ENCODE assay signal across 20 cellular contexts in genomic region chr5:143476601-143477211, GRCh38.
A peak's percentile ranks its signal among the peaks of the same experiment; 100 is the strongest.
DNase-seq lines count a peak whose midpoint lies in the region; ATAC-seq, FAIRE-seq and TF ChIP-seq lines count a peak whose summit lies in the region.
"Had no signal": no experiment of that assay in that cellular context is flagged by ENCODE, and none has a peak within 500 bp of the region (broad histone marks: within the 10 kb centered on the region; RNA-seq: fewer than 3 reads in every experiment).

No MANE protein-coding gene starts in this region.

- 0 out of 2 replicates have a peak overlapping the region, but pooled peaks have one; percentile 16 for H2AFZ ChIP-seq in OCI-LY1 (ENCODE audit: low read length)
- no peak overlapping the region for H2AFZ ChIP-seq in keratinocyte (ENCODE audit: control insufficient read depth, low read length)
- H2AFZ ChIP-seq: GM23338 had no signal

- H3K4me1 Mint-ChIP-seq in HFFc6 (ENCODE audit: low read depth), result peaks cover 39% of the 10 kb centered on the region
- H3K4me1 Mint-ChIP-seq: CD4-positive, alpha-beta memory T cell; GM23338; IgD-negative memory B cell had no signal

- no peaks in the 10 kb centered on the region for H3K9me1 ChIP-seq in keratinocyte (ENCODE audit: control insufficient read depth, extremely low read depth, insufficient read depth, low read length)

- DNase-seq in A549 (ENCODE audit: low read depth in 1 of 2, low spot score in 1 of 2) (no peak), GM12891 (ENCODE audit: insufficient read length, low spot score) (no peak), keratinocyte (ENCODE audit: low read depth, low spot score) (no peak), HFFc6 (no peak), AG20443 (ENCODE audit: low spot score) (no peak)
- DNase-seq: CD4-positive, alpha-beta memory T cell; HCEC 1CT; Karpas-422; KBM-7 had no signal

- no peaks in the 10 kb centered on the region for H3K36me3 ChIP-seq in OCI-LY1 (ENCODE audit: insufficient read depth, low read length)
- H3K36me3 ChIP-seq in keratinocyte (ENCODE audit: control insufficient read depth in 2 of 2, extremely low read depth in 1 of 2, insufficient read depth in 2 of 2, low read length in 2 of 2), result no peaks in the 10 kb centered on the region
- H3K36me3 ChIP-seq: BLaER1 had no signal

- no peaks in the 10 kb centered on the region for H3K36me3 Mint-ChIP-seq in HFFc6 (ENCODE audit: low read depth)
- H3K36me3 Mint-ChIP-seq: CD14-positive monocyte; CD4-positive, alpha-beta memory T cell; IgD-negative memory B cell had no signal

- no peaks in the 10 kb centered on the region for H3K79me2 ChIP-seq in OCI-LY1 (ENCODE audit: insufficient read depth, low read length)
- no peaks in the 10 kb centered on the region for H3K79me2 ChIP-seq in keratinocyte (ENCODE audit: control insufficient read depth, insufficient read depth, low read length)

- H3K4me1 ChIP-seq in A549 (peaks cover 37% of the 10 kb centered on the region), OCI-LY1 (ENCODE audit: insufficient read depth, low read length, severe bottlenecking) (peaks cover 19% of the 10 kb centered on the region), keratinocyte (ENCODE audit: control insufficient read depth, extremely low read depth, insufficient read depth, low read length) (peaks cover 4% of the 10 kb centered on the region)
- H3K4me1 ChIP-seq: BLaER1 had no signal

- H3K4me2 ChIP-seq in A549 (peak overlapping the region; percentile 38), OCI-LY1 (ENCODE audit: low read length) (0 out of 2 replicates have a peak overlapping the region, but pooled peaks have one; percentile 15), keratinocyte (ENCODE audit: control insufficient read depth, extremely low read depth, insufficient read depth, low read depth, low read length) (no peak overlapping the region)
- H3K4me2 ChIP-seq: BLaER1, GM23338 had no signal

- no peaks in the 10 kb centered on the region for H3K9me3 ChIP-seq in A549
- no peaks in the 10 kb centered on the region for H3K9me3 ChIP-seq in OCI-LY1 (ENCODE audit: low read length)
- no peaks in the 10 kb centered on the region for H3K9me3 ChIP-seq in keratinocyte (ENCODE audit: control insufficient read depth, low read depth, low read length)
- H3K9me3 ChIP-seq: BLaER1 had no signal

- 94% methylated on average over 1 of the region's 1 CpG for WGBS in A549 (ENCODE audit: missing lambda C conversion rate)

- H3K27me3 Mint-ChIP-seq in HFFc6 (ENCODE audit: insufficient read depth), result no peaks in the 10 kb centered on the region
- H3K27me3 Mint-ChIP-seq: CD4-positive, alpha-beta memory T cell; IgD-negative memory B cell had no signal

- FAIRE-seq in A549 (lab: Jason Lieb, UNC) (no peak), GM12891 (lab: Jason Lieb, UNC) (peak; percentile 71), keratinocyte (lab: Jason Lieb, UNC) (peak; percentile 49)
- FAIRE-seq: A204.1, G401.6, GM19239, H54, HTR-8/SVneo had no signal

- no peaks in the 10 kb centered on the region for H3K9me2 ChIP-seq in OCI-LY1 (ENCODE audit: low read depth, low read length)

- H3K9ac ChIP-seq in OCI-LY1 (ENCODE audit: low read length) (no peak overlapping the region), keratinocyte (ENCODE audit: control insufficient read depth, extremely low read depth, insufficient read depth, low read length) (no peak overlapping the region)
- H3K9ac ChIP-seq: BLaER1 had no signal

- H3K27me3 ChIP-seq in OCI-LY1 (ENCODE audit: insufficient read depth, low read length) (no peaks in the 10 kb centered on the region), keratinocyte (ENCODE audit: control insufficient read depth, extremely low read depth, insufficient read depth, low read length) (no peaks in the 10 kb centered on the region)
- H3K27me3 ChIP-seq: BLaER1 had no signal

- TF ChIP-seq POLR2A in A549 (IDR thresholded peaks at IDR 0.05; ENCODE audit: low read length), result no peak
- TF ChIP-seq POLR2A in GM12891 (IDR thresholded peaks at IDR 0.05; ENCODE audit: low read depth, low read length), result no peak

- H3K27ac ChIP-seq in A549 (peak overlapping the region in 1 of 2 experiments; percentile 50; a peak in 3 of 6 replicates), OCI-LY1 (ENCODE audit: low read depth, low read length, poor library complexity, severe bottlenecking) (peak overlapping the region; percentile 14), keratinocyte (ENCODE audit: control insufficient read depth, insufficient read depth, low read length) (no peak overlapping the region)
- H3K27ac ChIP-seq: BLaER1 had no signal

- no peak overlapping the region for H3K4me3 ChIP-seq in A549
- no peak overlapping the region for H3K4me3 ChIP-seq in OCI-LY1 (ENCODE audit: low read depth, low read length, poor library complexity, severe bottlenecking)
- no peak overlapping the region for H3K4me3 ChIP-seq in keratinocyte (ENCODE audit: control insufficient read depth in 2 of 3, extremely low read depth in 1 of 3, insufficient read depth in 2 of 3, low read depth in 1 of 3, low read length in 3 of 3)
- H3K4me3 ChIP-seq: BLaER1, GM23338 had no signal

- CTCF ChIA-PET in A549 (lab: Yijun Ruan, JAX), result no interaction called here

- H3K27ac Mint-ChIP-seq in HFFc6, result no peak overlapping the region
- H3K27ac Mint-ChIP-seq: CD14-positive monocyte; CD4-positive, alpha-beta memory T cell; GM23338; IgD-negative memory B cell had no signal

- POLR2A ChIA-PET in A549 (lab: Yijun Ruan, JAX), result no interaction called here

- TF ChIP-seq EP300 in A549 (IDR thresholded peaks at IDR 0.05), result no peak

- H3K9me3 Mint-ChIP-seq in HFFc6, result no peaks in the 10 kb centered on the region
- H3K9me3 Mint-ChIP-seq: GM23338, IgD-negative memory B cell had no signal

- no peak for TF ChIP-seq RAD21 in A549 (conservative IDR thresholded peaks at IDR 0.05 in 1 of 2, IDR thresholded peaks at IDR 0.05 in 1 of 2)

- H4K20me1 ChIP-seq in OCI-LY1 (ENCODE audit: insufficient read depth, low read length) (no peaks in the 10 kb centered on the region), keratinocyte (ENCODE audit: control insufficient read depth, extremely low read depth, insufficient read depth, low read length) (no peaks in the 10 kb centered on the region)
- H4K20me1 ChIP-seq: BLaER1 had no signal

- dilution Hi-C loops in keratinocyte (cut with MboI; ENCODE audit: extremely low pct_ligation_motif_present, low sequenced_read_pairs), result no loop called here

- no peak for TF ChIP-seq CTCF in A549 (IDR thresholded peaks at IDR 0.05)
- no peak for TF ChIP-seq CTCF in OCI-LY1 (IDR thresholded peaks at IDR 0.05; ENCODE audit: low read length)
- no peak for TF ChIP-seq CTCF in keratinocyte (optimal IDR thresholded peaks at IDR 0.05 in 1 of 3, IDR thresholded peaks at IDR 0.05 in 1 of 3, conservative IDR thresholded peaks at IDR 0.05 in 1 of 3; ENCODE audit: extremely low read depth in 1 of 3, insufficient read depth in 2 of 3, low read length in 3 of 3)
- TF ChIP-seq CTCF in HFFc6 (IDR thresholded peaks at IDR 0.05), result no peak

- ATAC-seq in A549, result no peak; a peak in 1 of 6 replicates
- ATAC-seq in GM18502 (IDR thresholded peaks at IDR 0.05; ENCODE audit: poor library complexity, unreplicated experiment), result no peak
- ATAC-seq: GM23338 had no signal

- H3K4me3 Mint-ChIP-seq in HFFc6, result no peak overlapping the region
- H3K4me3 Mint-ChIP-seq: CD14-positive monocyte; CD4-positive, alpha-beta memory T cell; GM23338; IgD-negative memory B cell had no signal

- H3F3A ChIP-seq in OCI-LY1 (ENCODE audit: insufficient read depth, low read length), result no peaks in the 10 kb centered on the region

TF ChIP-seq in A549, 52 proteins besides CTCF, POLR2A, EP300 and RAD21:
- TF ChIP-seq CHD2 (IDR thresholded peaks at IDR 0.05; ENCODE audit: low read length, partially characterized antibody) (no peak), ZNF302 (CRISPR knock-in tag; IDR thresholded peaks at IDR 0.05) (no peak)

TF ChIP-seq in GM12891, 5 proteins besides CTCF, POLR2A, EP300 and RAD21:
- TF ChIP-seq SPI1 (IDR thresholded peaks at IDR 0.05; ENCODE audit: low read depth, low read length), result no peak
- no peak for TF ChIP-seq PAX5 (IDR thresholded peaks at IDR 0.05; ENCODE audit: insufficient read depth, low read length, severe bottlenecking)
- TF ChIP-seq POLR2AphosphoS5 (IDR thresholded peaks at IDR 0.05; ENCODE audit: low read depth, low read length), result no peak
- TF ChIP-seq POU2F2 (IDR thresholded peaks at IDR 0.05; ENCODE audit: low read depth, low read length), result no peak
- TF ChIP-seq TAF1 (IDR thresholded peaks at IDR 0.05; ENCODE audit: low read depth, low read length), result no peak
